ENCODE assay signal across 27 cellular contexts in the genomic region with DNA sequence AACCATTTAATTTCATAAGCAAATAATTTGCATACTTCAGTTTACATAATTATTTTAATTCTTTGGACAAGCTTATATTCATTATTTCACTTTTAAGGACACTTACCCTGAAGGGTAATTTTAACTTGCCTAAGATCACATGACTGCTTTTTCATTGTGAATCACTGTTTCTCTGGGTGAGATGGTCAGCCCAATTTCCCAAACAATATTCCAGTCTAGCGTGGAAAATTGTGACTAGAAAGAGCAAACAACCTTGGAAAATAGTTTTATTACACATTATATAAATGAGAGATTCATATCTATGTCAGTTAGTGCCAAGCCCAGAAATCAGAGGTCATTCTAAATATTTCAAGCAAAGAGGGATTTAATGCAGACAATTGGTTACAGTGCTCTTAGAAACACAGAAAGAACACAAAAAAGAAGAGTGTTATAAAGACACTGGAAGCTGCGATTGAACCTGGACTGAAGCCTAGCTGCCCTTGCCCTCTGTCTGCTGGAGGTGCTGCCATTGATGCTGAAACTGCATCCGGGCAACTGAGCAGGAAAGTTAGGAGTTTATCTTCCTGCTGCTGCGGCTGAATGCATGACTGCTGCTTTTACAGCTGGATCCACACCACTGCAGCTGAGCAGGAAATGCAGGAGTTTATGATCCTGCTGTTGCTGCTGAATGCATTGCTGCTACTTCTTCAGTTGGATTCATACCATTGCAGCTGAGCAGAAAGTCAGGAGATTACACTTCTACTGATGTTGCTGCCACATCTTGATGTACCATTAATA. TPM values are rescaled to one million over a fixed set of nuclear protein-coding genes. Genes with fewer than 3 reads are reported as not detected.
DNase-seq lines count a peak whose midpoint lies in the region; ATAC-seq and TF ChIP-seq lines count a peak whose summit lies in the region.
"Had no signal": no experiment of that assay in that cellular context is flagged by ENCODE, and none has a peak within 500 bp of the region (broad histone marks: within the 10 kb centered on the region; RNA-seq: fewer than 3 reads in every experiment).

No MANE protein-coding gene starts in this region.

- ATAC-seq in effector memory CD8-positive, alpha-beta T cell (replicated peaks): no peak
- no peak for ATAC-seq in GM21526 (IDR thresholded peaks at IDR 0.05; ENCODE audit: low FRiP score, unreplicated experiment)
- ATAC-seq: HepG2 had no signal

- H3K9me3 ChIP-seq in osteoblast (ENCODE audit: low read depth, low read length): no peaks in the 10 kb centered on the region
- H3K9me3 ChIP-seq: adrenal gland, breast epithelium, Peyer's patch, prostate gland, thyroid gland had no signal

- H3K4me3 ChIP-seq in osteoblast (ENCODE audit: insufficient read depth, low read length): no peak overlapping the region
- H3K4me3 ChIP-seq: adrenal gland, breast epithelium, hepatocyte, Peyer's patch, prostate gland, thyroid gland had no signal

- peak overlapping the region; percentile 16 to 80 for H3K27ac Mint-ChIP-seq in effector memory CD8-positive, alpha-beta T cell
- no peak overlapping the region for H3K27ac Mint-ChIP-seq in endothelial cell (ENCODE audit: unreplicated experiment)
- H3K27ac Mint-ChIP-seq: memory B cell, nephron had no signal

- H3K4me1 Mint-ChIP-seq in effector memory CD8-positive, alpha-beta T cell (ENCODE audit: low read depth in 2 of 2): peaks cover 12 to 23% of the 10 kb centered on the region in 2 donors
- H3K4me1 Mint-ChIP-seq in endothelial cell (ENCODE audit: unreplicated experiment): no peaks in the 10 kb centered on the region
- H3K4me1 Mint-ChIP-seq: memory B cell, nephron had no signal

- peak overlapping the region in 1 of 2 donors; percentile 52 for H3K4me3 Mint-ChIP-seq in effector memory CD8-positive, alpha-beta T cell
- H3K4me3 Mint-ChIP-seq in endothelial cell (ENCODE audit: unreplicated experiment): no peak overlapping the region
- H3K4me3 Mint-ChIP-seq: memory B cell, nephron had no signal

- peak; percentile 17 for DNase-seq in CD1c-positive myeloid dendritic cell (ENCODE audit: extremely low spot score)
- DNase-seq in M059J (ENCODE audit: low read depth): peak; percentile 15
- DNase-seq in effector memory CD8-positive, alpha-beta T cell: no peak
- DNase-seq in osteoblast (ENCODE audit: insufficient read length, low spot score, missing footprints): peak; percentile 59
- no peak for DNase-seq in inferior parietal cortex (ENCODE audit: extremely low spot score)
- no peak for DNase-seq in endothelial cell (ENCODE audit: low spot score)
- DNase-seq: activated CD4-positive, alpha-beta T cell treated with anti-CD3 and anti-CD28 coated beads, Interleukin-2, amount 50 U/mL, for 48 hours; adrenal gland; Calu3; dermis blood vessel endothelial cell; islet precursor cell; NCI-H2171 treated with DMSO at 0.1 percent for 48 hours; Peyer's patch; small intestine; stimulated activated naive CD4-positive, alpha-beta T cell treated with Interleukin-2 at 50 U/mL for 16 hours; thyroid gland had no signal

- no peaks in the 10 kb centered on the region for H3K4me1 ChIP-seq in osteoblast (ENCODE audit: insufficient read depth, low read length)
- H3K4me1 ChIP-seq: breast epithelium, prostate gland, thyroid gland had no signal

- no peaks in the 10 kb centered on the region for H3K36me3 Mint-ChIP-seq in effector memory CD8-positive, alpha-beta T cell (ENCODE audit: insufficient read depth)
- H3K36me3 Mint-ChIP-seq in endothelial cell (ENCODE audit: low read depth, unreplicated experiment): no peaks in the 10 kb centered on the region
- H3K36me3 Mint-ChIP-seq: memory B cell had no signal

- no peak overlapping the region for H3K4me2 ChIP-seq in osteoblast (ENCODE audit: insufficient read depth, low read length)
- H3K4me2 ChIP-seq: hepatocyte had no signal

- H2AFZ ChIP-seq in osteoblast (ENCODE audit: low read length): peak overlapping the region; percentile 29
- H2AFZ ChIP-seq: hepatocyte had no signal

- TF ChIP-seq CTCF in osteoblast (IDR thresholded peaks at IDR 0.05; ENCODE audit: extremely low read depth, low read depth, low read length): no peak
- TF ChIP-seq CTCF in endothelial cell (IDR thresholded peaks at IDR 0.05; ENCODE audit: unreplicated experiment): no peak

- H3K36me3 ChIP-seq in osteoblast (ENCODE audit: insufficient read depth, low read length): no peaks in the 10 kb centered on the region
- H3K36me3 ChIP-seq: adrenal gland, breast epithelium, Peyer's patch, prostate gland, thyroid gland had no signal

- H3K79me2 ChIP-seq in osteoblast (ENCODE audit: insufficient read depth, low read length): no peaks in the 10 kb centered on the region
- H3K79me2 ChIP-seq: hepatocyte had no signal

- no peaks in the 10 kb centered on the region for H3K9me3 Mint-ChIP-seq in effector memory CD8-positive, alpha-beta T cell
- no peaks in the 10 kb centered on the region for H3K9me3 Mint-ChIP-seq in endothelial cell (ENCODE audit: unreplicated experiment)
- H3K9me3 Mint-ChIP-seq: memory B cell, nephron had no signal

- no peak overlapping the region for H3K27ac ChIP-seq in osteoblast (ENCODE audit: low read depth, low read length)
- H3K27ac ChIP-seq: adrenal gland, breast epithelium, epithelial cell of prostate, hepatocyte, Peyer's patch, prostate gland, thyroid gland had no signal

- H3K27me3 ChIP-seq in osteoblast (ENCODE audit: insufficient read depth, low read length): no peaks in the 10 kb centered on the region
- H3K27me3 ChIP-seq: adrenal gland, breast epithelium, hepatocyte, Peyer's patch, thyroid gland had no signal

- no peaks in the 10 kb centered on the region for H4K20me1 ChIP-seq in osteoblast (ENCODE audit: insufficient read depth, low read length)

- no peaks in the 10 kb centered on the region for H3K27me3 Mint-ChIP-seq in effector memory CD8-positive, alpha-beta T cell
- H3K27me3 Mint-ChIP-seq in endothelial cell (ENCODE audit: unreplicated experiment): no peaks in the 10 kb centered on the region

RNA-seq across cellular contexts. Expression of a gene that starts 21.6 kb away (rescaled TPM):
- 1.1 and 2.3 TPM in 2 replicates for total RNA-seq in M059J (2014; rRNA removed; shearing (Covaris generic))
- total RNA-seq in osteoblast: 1.1 and 1.2 TPM in 2 replicates
- 4.3 TPM for total RNA-seq in endothelial cell (ENCODE audit: unreplicated experiment)
- total RNA-seq: Calu3, dermis blood vessel endothelial cell, G401 had no signal

RNA-seq across cellular contexts. Expression of a gene that starts 27.3 kb away (rescaled TPM):
- not detected in 2 replicates for total RNA-seq in M059J (2014; rRNA removed; shearing (Covaris generic))
- total RNA-seq in osteoblast (not detected in 2 replicates), endothelial cell (ENCODE audit: unreplicated experiment) (not detected)
- total RNA-seq: dermis blood vessel endothelial cell; fibroblast of villous mesenchyme; G401; T-helper 2 cell treated with Interferon-gamma antibody and Interleukin-4, amounts not matched to agents 100 ng/mL and 5 ng/mL, for 36 hours; thyroid gland had no signal

Comparison
In these comparisons a context has a peak if more than half of its experiments do, and no peak if none do; other contexts are left out.
1. DNase-seq: peak in CD1c-positive myeloid dendritic cell (single experiment), M059J (single experiment) and osteoblast (single experiment); none in effector memory CD8-positive, alpha-beta T cell (0 of 3), inferior parietal cortex (single experiment) and endothelial cell (single experiment).